ENCODE assay signal across 22 cellular contexts in genomic region chr13:83214452-83214851, GRCh38.
"Had no signal": no experiment of that assay in that cellular context is flagged by ENCODE, and none has a peak within 500 bp of the region (broad histone marks: within the 10 kb centered on the region; RNA-seq: fewer than 3 reads in every experiment).

No MANE protein-coding gene starts in this region.

- H3K27ac Mint-ChIP-seq: memory B cell; mesothelial cell of epicardium; natural killer cell; progenitor cell of endocrine pancreas; stimulated activated effector memory CD8-positive, alpha-beta T cell treated with anti-CD3 and anti-CD28 coated beads, Interleukin-12 subunit alpha, Interleukin-12 subunit beta, amount 100 ng/mL, for 72 hours; type B pancreatic cell had no signal

- H3K27ac ChIP-seq: coronary artery, dorsolateral prefrontal cortex, heart left ventricle, pancreas, suprapubic skin, thyroid gland had no signal

- H3K4me3 ChIP-seq: coronary artery, dorsolateral prefrontal cortex, heart left ventricle, pancreas, suprapubic skin, thyroid gland had no signal

- ATAC-seq: heart left ventricle; left lobe of liver; natural killer cell; pancreas; right cardiac atrium; stimulated activated effector memory CD8-positive, alpha-beta T cell treated with anti-CD3 and anti-CD28 coated beads, Interleukin-12 subunit alpha, Interleukin-12 subunit beta, amount 100 ng/mL, for 72 hours; stimulated activated naive CD8-positive, alpha-beta T cell treated with anti-CD3 and anti-CD28 coated beads, Interleukin-15, Interleukin-2, amounts not matched to agents 100 U/mL and 50 U/mL, for 24 hours had no signal

- DNase-seq: dorsolateral prefrontal cortex; effector CD8-positive, alpha-beta T cell; heart left ventricle; hippocampal formation; islet precursor cell; natural killer cell; nucleus accumbens; pancreas; right cardiac atrium; stimulated activated CD4-positive, alpha-beta T cell treated with anti-CD3 and anti-CD28 coated beads, Interleukin-4, amount 100 ng/mL, for 1 hour; stimulated activated CD8-positive, alpha-beta memory T cell treated with anti-CD3 and anti-CD28 coated beads, Interleukin-4, amount 100 ng/mL, for 48 hours; stimulated activated naive CD8-positive, alpha-beta T cell treated with anti-CD3 and anti-CD28 coated beads, Interleukin-15, Interleukin-2, amounts not matched to agents 100 U/mL and 50 U/mL, for 24 hours; thyroid gland had no signal

- H3K36me3 Mint-ChIP-seq: memory B cell; natural killer cell; stimulated activated effector memory CD8-positive, alpha-beta T cell treated with anti-CD3 and anti-CD28 coated beads, Interleukin-12 subunit alpha, Interleukin-12 subunit beta, amount 100 ng/mL, for 72 hours; type B pancreatic cell had no signal

- H3K27me3 Mint-ChIP-seq: memory B cell, progenitor cell of endocrine pancreas, type B pancreatic cell had no signal

- H3K27me3 ChIP-seq: dorsolateral prefrontal cortex, heart left ventricle, pancreas, suprapubic skin, thyroid gland had no signal

- H3K4me1 Mint-ChIP-seq: memory B cell; natural killer cell; neural crest cell; stimulated activated effector memory CD8-positive, alpha-beta T cell treated with anti-CD3 and anti-CD28 coated beads, Interleukin-12 subunit alpha, Interleukin-12 subunit beta, amount 100 ng/mL, for 72 hours had no signal

- H3K4me1 ChIP-seq: heart left ventricle, pancreas, suprapubic skin, thyroid gland had no signal

- H3K36me3 ChIP-seq: heart left ventricle, pancreas, suprapubic skin, thyroid gland had no signal

- H3K4me3 Mint-ChIP-seq: memory B cell; mesothelial cell of epicardium; natural killer cell; neural crest cell; stimulated activated effector memory CD8-positive, alpha-beta T cell treated with anti-CD3 and anti-CD28 coated beads, Interleukin-12 subunit alpha, Interleukin-12 subunit beta, amount 100 ng/mL, for 72 hours; type B pancreatic cell had no signal

- H3K9me3 ChIP-seq: pancreas, thyroid gland had no signal
